In the genomic region with DNA sequence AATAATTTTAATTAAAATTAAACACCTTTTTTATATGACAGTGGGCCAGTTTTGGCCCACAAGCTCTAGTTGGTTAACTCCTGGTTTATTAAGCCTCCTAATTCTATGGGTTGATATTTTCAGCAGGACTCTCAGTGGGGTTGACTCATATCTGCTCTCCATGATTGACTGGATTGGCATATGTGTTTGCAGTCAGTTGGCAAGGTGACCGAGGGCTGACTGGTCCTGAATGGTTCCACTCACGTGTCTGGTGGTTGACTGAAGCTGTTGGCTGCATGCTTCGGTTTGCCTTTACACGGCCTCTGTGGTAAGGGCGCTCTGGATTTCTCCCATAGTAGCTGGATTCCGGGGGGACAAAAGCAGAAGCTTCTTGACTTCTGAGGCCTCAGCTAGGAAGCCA, we compare ENCODE assay signal across 12 cellular contexts.
A peak's percentile ranks its signal among the peaks of the same experiment; 100 is the strongest.
DNase-seq lines count a peak whose midpoint lies in the region; ATAC-seq and TF ChIP-seq lines count a peak whose summit lies in the region.
"Had no signal": no experiment of that assay in that cellular context is flagged by ENCODE, and none has a peak within 500 bp of the region (broad histone marks: within the 10 kb centered on the region; RNA-seq: fewer than 3 reads in every experiment).

No MANE protein-coding gene starts in this region.

- H3K27me3 Mint-ChIP-seq in activated B cell treated with CpG ODN at 0.5 μM for 24 hours = no peaks in the 10 kb centered on the region
- no peaks in the 10 kb centered on the region for H3K27me3 Mint-ChIP-seq in stimulated activated naive CD8-positive, alpha-beta T cell treated with anti-CD3 and anti-CD28 coated beads, Interleukin-15, amount 100 ng/mL, for 72 hours
- H3K27me3 Mint-ChIP-seq: CD4-positive, CD25-positive, alpha-beta regulatory T cell had no signal

- no peaks in the 10 kb centered on the region for H3K36me3 Mint-ChIP-seq in activated B cell treated with CpG ODN at 0.5 μM for 24 hours (ENCODE audit: low read depth)
- H3K36me3 Mint-ChIP-seq: CD4-positive, CD25-positive, alpha-beta regulatory T cell; WTC11 had no signal

- H3K4me1 ChIP-seq in right atrium auricular region (peaks cover 0 to 13% of the 10 kb centered on the region in 2 donors), mesenchymal stem cell (ENCODE audit: control insufficient read depth, insufficient read depth, low read depth, low read length) (no peaks in the 10 kb centered on the region)

- H3K9ac ChIP-seq in mesenchymal stem cell (ENCODE audit: low read length) = no peak overlapping the region

- no peak overlapping the region for H3K4me2 ChIP-seq in mesenchymal stem cell (ENCODE audit: low read length, poor library complexity, severe bottlenecking)

- H3K27ac Mint-ChIP-seq in activated B cell treated with CpG ODN at 0.5 μM for 24 hours = no peak overlapping the region
- H3K27ac Mint-ChIP-seq in stimulated activated naive CD8-positive, alpha-beta T cell treated with anti-CD3 and anti-CD28 coated beads, Interleukin-15, amount 100 ng/mL, for 72 hours = no peak overlapping the region
- H3K27ac Mint-ChIP-seq: CD4-positive, CD25-positive, alpha-beta regulatory T cell; WTC11 had no signal

- intact Hi-C loops in left ventricle myocardium superior (cut with micrococcal nuclease) (no loop called here), activated B cell treated with CpG ODN at 0.5 μM for 24 hours (cut with micrococcal nuclease) (no loop called here)

- H3K9me3 Mint-ChIP-seq in activated B cell treated with CpG ODN at 0.5 μM for 24 hours = no peaks in the 10 kb centered on the region
- no peaks in the 10 kb centered on the region for H3K9me3 Mint-ChIP-seq in stimulated activated naive CD8-positive, alpha-beta T cell treated with anti-CD3 and anti-CD28 coated beads, Interleukin-15, amount 100 ng/mL, for 72 hours
- H3K9me3 Mint-ChIP-seq: WTC11 had no signal

- no peak overlapping the region for H2BK120ac ChIP-seq in mesenchymal stem cell (ENCODE audit: low read depth, low read length)

- whole genome bisulfite sequencing in mesenchymal stem cell = 93% methylated on average over 6 of the region's 6 CpGs

- no peak overlapping the region for H3K23ac ChIP-seq in mesenchymal stem cell (ENCODE audit: low read length in 2 of 2)

- H4K8ac ChIP-seq in mesenchymal stem cell (ENCODE audit: low read length) = no peak overlapping the region

- H3K36me3 ChIP-seq in right atrium auricular region (no peaks in the 10 kb centered on the region), mesenchymal stem cell (ENCODE audit: control insufficient read depth in 1 of 2, insufficient read depth in 2 of 2, low read depth in 1 of 2, low read length in 2 of 2) (no peaks in the 10 kb centered on the region)

- no peak for TF ChIP-seq CTCF in right atrium auricular region (IDR thresholded peaks at IDR 0.05)
- TF ChIP-seq CTCF in activated B cell treated with CpG ODN at 0.5 μM for 24 hours (IDR thresholded peaks at IDR 0.05) = no peak

- no peak overlapping the region for H4K91ac ChIP-seq in mesenchymal stem cell (ENCODE audit: low read length)

- no peak overlapping the region for H3K27ac ChIP-seq in right atrium auricular region
- no peak overlapping the region for H3K27ac ChIP-seq in mesenchymal stem cell (ENCODE audit: low read length, poor library complexity, severe bottlenecking)

- no peak overlapping the region for H2BK15ac ChIP-seq in mesenchymal stem cell (ENCODE audit: low read depth, poor library complexity, severe bottlenecking)

- no peak overlapping the region for H3K14ac ChIP-seq in mesenchymal stem cell (ENCODE audit: low read length in 2 of 2)

- no peak overlapping the region for H2AK5ac ChIP-seq in mesenchymal stem cell (ENCODE audit: low read length, severe bottlenecking)

- peaks cover 11% of the 10 kb centered on the region for H3K4me1 Mint-ChIP-seq in activated B cell treated with CpG ODN at 0.5 μM for 24 hours
- no peaks in the 10 kb centered on the region for H3K4me1 Mint-ChIP-seq in stimulated activated naive CD8-positive, alpha-beta T cell treated with anti-CD3 and anti-CD28 coated beads, Interleukin-15, amount 100 ng/mL, for 72 hours
- H3K4me1 Mint-ChIP-seq: neural crest cell, WTC11 had no signal

- no peak overlapping the region for H2BK5ac ChIP-seq in mesenchymal stem cell (ENCODE audit: low read depth, low read length, poor library complexity, severe bottlenecking)

- peak; percentile 32 for DNase-seq in left ventricle myocardium superior
- no peak for DNase-seq in right atrium auricular region (ENCODE audit: low spot score)
- no peak for DNase-seq in activated B cell treated with CpG ODN at 0.5 μM for 24 hours
- DNase-seq in stimulated activated naive CD8-positive, alpha-beta T cell treated with anti-CD3 and anti-CD28 coated beads, Interleukin-15, amount 100 ng/mL, for 72 hours = peak in 1 of 2 donors; percentile 24
- DNase-seq in mesenchymal stem cell = no peak
- no peak for DNase-seq in NCI-H345 treated with DMSO at 0.1 percent for 48 hours (lab: John Stamatoyannopoulos, UW; ENCODE audit: unreplicated experiment)
- DNase-seq in kidney glomerular epithelial cell (lab: John Stamatoyannopoulos, UW) = no peak
- DNase-seq: NCI-H526 had no signal

- H2AFZ ChIP-seq in mesenchymal stem cell (ENCODE audit: low read depth, low read length) = no peak overlapping the region

- no peaks in the 10 kb centered on the region for H3K27me3 ChIP-seq in right atrium auricular region
- no peaks in the 10 kb centered on the region for H3K27me3 ChIP-seq in mesenchymal stem cell (ENCODE audit: control insufficient read depth in 1 of 2, insufficient read depth in 1 of 2, low read length in 2 of 2)

- ATAC-seq in left ventricle myocardium superior (peak; percentile 65), HG02973 (IDR thresholded peaks at IDR 0.05; ENCODE audit: unreplicated experiment) (peak; percentile 86), activated B cell treated with CpG ODN at 0.5 μM for 24 hours (ENCODE audit: low read depth) (peak; percentile 21)
- ATAC-seq in stimulated activated naive CD8-positive, alpha-beta T cell treated with anti-CD3 and anti-CD28 coated beads, Interleukin-15, amount 100 ng/mL, for 72 hours = peak; percentile 70
- ATAC-seq: WTC11 had no signal

- H3K4me3 ChIP-seq in right atrium auricular region (no peak overlapping the region), mesenchymal stem cell (ENCODE audit: insufficient read depth in 1 of 2, low read depth in 1 of 2, low read length in 2 of 2) (no peak overlapping the region)

- H3K4me3 Mint-ChIP-seq in activated B cell treated with CpG ODN at 0.5 μM for 24 hours = no peak overlapping the region
- H3K4me3 Mint-ChIP-seq in stimulated activated naive CD8-positive, alpha-beta T cell treated with anti-CD3 and anti-CD28 coated beads, Interleukin-15, amount 100 ng/mL, for 72 hours = no peak overlapping the region
- H3K4me3 Mint-ChIP-seq: CD4-positive, CD25-positive, alpha-beta regulatory T cell; neural crest cell; WTC11 had no signal

- no peak overlapping the region for H3K4ac ChIP-seq in mesenchymal stem cell (ENCODE audit: low read depth in 1 of 2, low read length in 2 of 2)

- POLR2A ChIA-PET in activated B cell treated with CpG ODN at 0.5 μM for 24 hours (lab: Charles Lee) = no interaction called here

- CTCF ChIA-PET in activated B cell treated with CpG ODN at 0.5 μM for 24 hours (lab: Charles Lee) = interaction anchor here (0.8 kb wide), 1 partner anchor 348 kb away, joined by 3 read pairs; no protein-coding TSS in a partner anchor

- H3K18ac ChIP-seq in mesenchymal stem cell (ENCODE audit: low read depth in 1 of 2, low read length in 2 of 2) = no peak overlapping the region

- H3K9me3 ChIP-seq in right atrium auricular region (peaks cover 0 to under 1% of the 10 kb centered on the region in 2 donors), mesenchymal stem cell (ENCODE audit: control insufficient read depth, low read length) (no peaks in the 10 kb centered on the region)

- no peak overlapping the region for H2BK12ac ChIP-seq in mesenchymal stem cell (ENCODE audit: low read length in 2 of 2)

- H3K79me1 ChIP-seq in mesenchymal stem cell (replicated peaks; ENCODE audit: low read length, poor library complexity, severe bottlenecking) = no peaks in the 10 kb centered on the region

Comparison
In these comparisons a context has a peak if more than half of its experiments do, and no peak if none do; other contexts are left out.
1. ATAC-seq: peak in every context shown above with its lines; median percentile 86 in HG02973; 70 in stimulated activated naive CD8-positive, alpha-beta T cell treated with anti-CD3 and anti-CD28 coated beads, Interleukin-15, amount 100 ng/mL, for 72 hours; 65 in left ventricle myocardium superior; 21 in activated B cell treated with CpG ODN at 0.5 μM for 24 hours.